In the genomic region with DNA sequence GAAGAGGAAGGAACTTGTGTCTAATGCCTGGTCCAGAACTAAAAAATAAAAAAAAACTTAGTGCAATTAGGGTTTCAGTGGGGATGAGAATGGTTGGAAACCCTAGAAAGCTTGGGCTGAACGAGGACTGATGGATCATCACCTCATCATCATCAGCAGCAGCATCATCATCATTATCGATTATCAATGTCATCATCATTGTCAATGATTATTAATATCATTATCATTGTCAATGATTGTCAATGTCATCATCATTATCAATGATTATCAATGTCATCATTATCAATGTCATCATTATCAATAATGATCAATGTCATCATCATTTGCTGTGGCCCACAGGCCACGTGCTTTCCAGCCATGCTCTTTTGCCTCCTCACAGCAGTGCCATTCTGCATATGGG, we compare ENCODE assay signal across 8 cellular contexts.
"Had no signal": no experiment of that assay in that cellular context is flagged by ENCODE, and none has a peak within 500 bp of the region (broad histone marks: within the 10 kb centered on the region; RNA-seq: fewer than 3 reads in every experiment).

No MANE protein-coding gene starts in this region.

- DNase-seq: GDM1, GF-D8 had no signal

- H3K4me3 ChIP-seq: GM12878 had no signal

- ATAC-seq: GM12878 had no signal

- FAIRE-seq: G401.6, GM12878, GM12891, GM12892, GM18507, GM19239 had no signal
